In genomic region chrX:37349131-37350033, GRCh38 we compare ENCODE assay signal across 8 cellular contexts. TPM values are rescaled to one million over a fixed set of nuclear protein-coding genes. Genes with fewer than 3 reads are reported as not detected.
DNase-seq lines count a peak whose midpoint lies in the region; ATAC-seq and TF ChIP-seq lines count a peak whose summit lies in the region.

TSS of gene PRRG1 (plus strand) at chrX:37349364. CDS start at chrX:37406250, 56,886 bp downstream.

- no peak for DNase-seq in activated CD8-positive, alpha-beta T cell treated with anti-CD3 and anti-CD28 coated beads for 36 hours
- no peak for DNase-seq in activated CD8-positive, alpha-beta T cell treated with anti-CD3 and anti-CD28 coated beads, Interleukin-2, amount 10 ng/mL, durations not matched to agents 7 days and 5 days
- peak; percentile 58 for DNase-seq in NCI-H774 (lab: John Stamatoyannopoulos, UW)
- peak; percentile 86 for DNase-seq in iris pigment epithelial cell (ENCODE audit: low read depth)
- peak; percentile 87 for DNase-seq in sigmoid colon

- peak; percentile 22 to 52 for TF ChIP-seq POLR2A in sigmoid colon (IDR thresholded peaks at IDR 0.05)

- no peak for TF ChIP-seq EP300 in sigmoid colon (IDR thresholded peaks at IDR 0.05)

- peaks cover 16% of the 10 kb centered on the region for H3K27me3 Mint-ChIP-seq in activated CD8-positive, alpha-beta T cell treated with anti-CD3 and anti-CD28 coated beads for 36 hours
- H3K27me3 Mint-ChIP-seq in activated CD8-positive, alpha-beta T cell treated with anti-CD3 and anti-CD28 coated beads, Interleukin-2, amount 10 ng/mL, durations not matched to agents 7 days and 5 days (ENCODE audit: low read depth): peaks cover 18% of the 10 kb centered on the region

- H3K36me3 ChIP-seq in sigmoid colon: no peaks in the 10 kb centered on the region

- WGBS in sigmoid colon, 2 donors: 2% methylated on average over 66 of the region's 66 CpGs

- CTCF ChIA-PET in activated CD8-positive, alpha-beta T cell treated with anti-CD3 and anti-CD28 coated beads for 36 hours (lab: Charles Lee): no interaction called here
- CTCF ChIA-PET in activated CD8-positive, alpha-beta T cell treated with anti-CD3 and anti-CD28 coated beads, Interleukin-2, amount 10 ng/mL, durations not matched to agents 7 days and 5 days (lab: Charles Lee): no interaction called here

- no peaks in the 10 kb centered on the region for H3K27me3 ChIP-seq in sigmoid colon

- intact Hi-C loops in activated CD8-positive, alpha-beta T cell treated with anti-CD3 and anti-CD28 coated beads for 36 hours (cut with micrococcal nuclease): no loop called here
- intact Hi-C loops in sigmoid colon (cut with DNase I): no loop called here

- H3K27ac ChIP-seq in cingulate gyrus (ENCODE audit: low read depth, low read length) (peak within 1 kb of the TSS; percentile 80), sigmoid colon (peak within 1 kb of the TSS; percentile 71 to 83 (median 77))

- peaks cover 6% of the 10 kb centered on the region for H3K4me1 Mint-ChIP-seq in activated CD8-positive, alpha-beta T cell treated with anti-CD3 and anti-CD28 coated beads for 36 hours (ENCODE audit: low read depth)
- H3K4me1 Mint-ChIP-seq in activated CD8-positive, alpha-beta T cell treated with anti-CD3 and anti-CD28 coated beads, Interleukin-2, amount 10 ng/mL, durations not matched to agents 7 days and 5 days (ENCODE audit: low read depth): peaks cover 2% of the 10 kb centered on the region

- TF ChIP-seq CTCF in activated CD8-positive, alpha-beta T cell treated with anti-CD3 and anti-CD28 coated beads for 36 hours (IDR thresholded peaks at IDR 0.05): no peak
- no peak for TF ChIP-seq CTCF in sigmoid colon (IDR thresholded peaks at IDR 0.05)

- POLR2A ChIA-PET in activated CD8-positive, alpha-beta T cell treated with anti-CD3 and anti-CD28 coated beads for 36 hours (lab: Charles Lee): no interaction called here
- POLR2A ChIA-PET in activated CD8-positive, alpha-beta T cell treated with anti-CD3 and anti-CD28 coated beads, Interleukin-2, amount 10 ng/mL, durations not matched to agents 7 days and 5 days (lab: Charles Lee): no interaction called here

- H3K9me3 ChIP-seq in sigmoid colon: no peaks in the 10 kb centered on the region

- H3K4me3 Mint-ChIP-seq in activated CD8-positive, alpha-beta T cell treated with anti-CD3 and anti-CD28 coated beads for 36 hours: peak within 1 kb of the TSS; percentile 5
- H3K4me3 Mint-ChIP-seq in activated CD8-positive, alpha-beta T cell treated with anti-CD3 and anti-CD28 coated beads, Interleukin-2, amount 10 ng/mL, durations not matched to agents 7 days and 5 days: no peak within 1 kb of the TSS

- peak within 1 kb of the TSS; percentile 58 to 64 (median 62) for H3K4me3 ChIP-seq in sigmoid colon

- peaks cover 0 to 6% (median 0%) of the 10 kb centered on the region in 4 donors for H3K4me1 ChIP-seq in sigmoid colon

- no peaks in the 10 kb centered on the region for H3K9me3 Mint-ChIP-seq in activated CD8-positive, alpha-beta T cell treated with anti-CD3 and anti-CD28 coated beads for 36 hours
- no peaks in the 10 kb centered on the region for H3K9me3 Mint-ChIP-seq in activated CD8-positive, alpha-beta T cell treated with anti-CD3 and anti-CD28 coated beads, Interleukin-2, amount 10 ng/mL, durations not matched to agents 7 days and 5 days (ENCODE audit: insufficient read depth)

- no peaks in the 10 kb centered on the region for H3K36me3 Mint-ChIP-seq in activated CD8-positive, alpha-beta T cell treated with anti-CD3 and anti-CD28 coated beads for 36 hours (ENCODE audit: low read depth)
- no peaks in the 10 kb centered on the region for H3K36me3 Mint-ChIP-seq in activated CD8-positive, alpha-beta T cell treated with anti-CD3 and anti-CD28 coated beads, Interleukin-2, amount 10 ng/mL, durations not matched to agents 7 days and 5 days (ENCODE audit: low read depth)

- H3K27ac Mint-ChIP-seq in activated CD8-positive, alpha-beta T cell treated with anti-CD3 and anti-CD28 coated beads for 36 hours: no peak within 1 kb of the TSS
- no peak within 1 kb of the TSS for H3K27ac Mint-ChIP-seq in activated CD8-positive, alpha-beta T cell treated with anti-CD3 and anti-CD28 coated beads, Interleukin-2, amount 10 ng/mL, durations not matched to agents 7 days and 5 days

- no peak for ATAC-seq in activated CD8-positive, alpha-beta T cell treated with anti-CD3 and anti-CD28 coated beads for 36 hours
- ATAC-seq in activated CD8-positive, alpha-beta T cell treated with anti-CD3 and anti-CD28 coated beads, Interleukin-2, amount 10 ng/mL, durations not matched to agents 7 days and 5 days: no peak
- ATAC-seq in HG02973 (IDR thresholded peaks at IDR 0.05; ENCODE audit: unreplicated experiment): no peak
- ATAC-seq in GM18861 (IDR thresholded peaks at IDR 0.05; ENCODE audit: unreplicated experiment): no peak

RNA-seq across cellular contexts. Expression of gene PRRG1, which starts in this region (rescaled TPM):
- not detected for total RNA-seq in activated CD8-positive, alpha-beta T cell treated with anti-CD3 and anti-CD28 coated beads for 36 hours
- not detected for total RNA-seq in activated CD8-positive, alpha-beta T cell treated with anti-CD3 and anti-CD28 coated beads, Interleukin-2, amount 10 ng/mL, durations not matched to agents 7 days and 5 days
- 1 to 10 TPM; 4.2 to 8.3 (median 5.5) TPM for total RNA-seq in sigmoid colon
- polyA plus RNA-seq in sigmoid colon: 1 to 10 TPM; 1.2 to 3.4 (median 1.8) TPM

Comparison
In these comparisons a context has a peak if more than half of its experiments do, and no peak if none do; other contexts are left out.
1. RNA of gene PRRG1 (total RNA-seq): 4.2 to 8.3 TPM in sigmoid colon; not detected in activated CD8-positive, alpha-beta T cell treated with anti-CD3 and anti-CD28 coated beads for 36 hours and not detected in activated CD8-positive, alpha-beta T cell treated with anti-CD3 and anti-CD28 coated beads, Interleukin-2, amount 10 ng/mL, durations not matched to agents 7 days and 5 days; every median in the first group is over 4 times any median in the second.
2. DNase-seq: peak in NCI-H774 (single experiment), iris pigment epithelial cell (single experiment) and sigmoid colon (single experiment); none in activated CD8-positive, alpha-beta T cell treated with anti-CD3 and anti-CD28 coated beads for 36 hours (single experiment) and activated CD8-positive, alpha-beta T cell treated with anti-CD3 and anti-CD28 coated beads, Interleukin-2, amount 10 ng/mL, durations not matched to agents 7 days and 5 days (single experiment).